In the genomic region with DNA sequence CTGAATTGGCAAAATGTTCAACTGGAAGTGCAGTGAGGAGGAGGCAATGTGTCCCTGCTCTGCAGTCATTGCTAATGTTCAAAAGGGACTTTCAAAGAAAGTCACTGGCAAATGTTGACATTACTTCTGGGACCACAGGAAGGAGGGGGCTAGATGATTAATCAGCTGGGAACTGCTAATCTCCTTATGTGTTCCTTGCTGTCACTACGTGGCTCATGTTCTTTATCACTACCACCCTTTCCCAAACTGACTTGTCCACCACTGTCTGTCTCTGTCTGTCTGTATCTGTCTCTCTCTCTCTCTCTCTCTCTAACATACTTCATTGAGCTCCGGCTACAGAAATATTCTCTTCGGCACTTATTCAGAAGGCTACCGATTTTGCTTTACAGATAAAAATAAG, we compare ENCODE assay signal across 23 cellular contexts.
DNase-seq lines count a peak whose midpoint lies in the region; ATAC-seq lines count a peak whose summit lies in the region.
"Had no signal": no experiment of that assay in that cellular context is flagged by ENCODE, and none has a peak within 500 bp of the region (broad histone marks: within the 10 kb centered on the region; RNA-seq: fewer than 3 reads in every experiment).

No MANE protein-coding gene starts in this region.

- H3K27ac Mint-ChIP-seq in activated T-cell treated with anti-CD3 and anti-CD28 coated beads, Interleukin-2, amount 50 U/mL, for 72 hours = peak overlapping the region; percentile 77
- H3K27ac Mint-ChIP-seq in activated T-helper 2 cell treated with anti-CD3 and anti-CD28 coated beads, Interferon-gamma antibody, Interleukin-2, Interleukin-4, amounts not matched to agents 10 μg/mL and 5 μg/mL and 100 μg/mL, durations not matched to agents 14 hours and 24 hours and 36 hours = peak overlapping the region; percentile 36
- peak overlapping the region; percentile 58 for H3K27ac Mint-ChIP-seq in stimulated activated effector memory CD8-positive, alpha-beta T cell treated with anti-CD3 and anti-CD28 coated beads, Interleukin-12 subunit alpha, Interleukin-12 subunit beta, amount 100 ng/mL, for 72 hours
- H3K27ac Mint-ChIP-seq: CD4-positive, CD25-positive, alpha-beta regulatory T cell; naive thymus-derived CD4-positive, alpha-beta T cell had no signal

- H3K36me3 Mint-ChIP-seq in activated T-cell treated with anti-CD3 and anti-CD28 coated beads, Interleukin-2, amount 50 U/mL, for 72 hours (ENCODE audit: insufficient read depth in 2 of 2) = peaks cover 0 to under 1% of the 10 kb centered on the region in 2 donors
- no peaks in the 10 kb centered on the region for H3K36me3 Mint-ChIP-seq in activated T-helper 2 cell treated with anti-CD3 and anti-CD28 coated beads, Interferon-gamma antibody, Interleukin-2, Interleukin-4, amounts not matched to agents 10 μg/mL and 5 μg/mL and 100 μg/mL, durations not matched to agents 14 hours and 24 hours and 36 hours (ENCODE audit: low read depth)
- no peaks in the 10 kb centered on the region for H3K36me3 Mint-ChIP-seq in stimulated activated effector memory CD8-positive, alpha-beta T cell treated with anti-CD3 and anti-CD28 coated beads, Interleukin-12 subunit alpha, Interleukin-12 subunit beta, amount 100 ng/mL, for 72 hours
- H3K36me3 Mint-ChIP-seq: CD4-positive, CD25-positive, alpha-beta regulatory T cell had no signal

- DNase-seq in activated T-cell treated with anti-CD3 and anti-CD28 coated beads, Interleukin-2, amount 50 U/mL, for 72 hours = peak; percentile 4 to 12
- DNase-seq in activated T-cell treated with anti-CD3 and anti-CD28 coated beads, Interleukin-2, amount 50 U/mL, for 48 hours = no peak
- DNase-seq in NCI-H69 (lab: John Stamatoyannopoulos, UW) (peak; percentile 49), 8988T (no peak)
- DNase-seq in activated T-helper 2 cell treated with anti-CD3 and anti-CD28 coated beads, Interferon-gamma antibody, Interleukin-2, Interleukin-4, amounts not matched to agents 10 μg/mL and 5 μg/mL and 100 μg/mL, durations not matched to agents 14 hours and 24 hours and 36 hours (ENCODE audit: low spot score) = no peak
- DNase-seq in stimulated activated effector memory CD8-positive, alpha-beta T cell treated with anti-CD3 and anti-CD28 coated beads, Interleukin-12 subunit alpha, Interleukin-12 subunit beta, amount 100 ng/mL, for 72 hours (ENCODE audit: low spot score in 2 of 2) = peak in 1 of 2 donors; percentile 51
- DNase-seq: activated effector memory CD4-positive, alpha-beta T cell treated with anti-CD3 and anti-CD28 coated beads, Interleukin-2, amount 50 U/mL, for 16 hours; adrenal gland; body of pancreas; CD4-positive, CD25-positive, alpha-beta regulatory T cell; dorsolateral prefrontal cortex; GM23248; left ventricle myocardium inferior; naive thymus-derived CD4-positive, alpha-beta T cell; NCI-H1436; NCI-H2107; NCI-H446 treated with DMSO at 0.1 percent for 48 hours; occipital lobe; SHP77 treated with DMSO at 0.1 percent for 48 hours; stimulated activated naive CD4-positive, alpha-beta T cell treated with Interleukin-2 at 50 U/mL for 16 hours; uterus had no signal

- H3K4me3 Mint-ChIP-seq in activated T-cell treated with anti-CD3 and anti-CD28 coated beads, Interleukin-2, amount 50 U/mL, for 72 hours = peak overlapping the region in 1 of 2 donors; percentile 37
- H3K4me3 Mint-ChIP-seq in activated T-helper 2 cell treated with anti-CD3 and anti-CD28 coated beads, Interferon-gamma antibody, Interleukin-2, Interleukin-4, amounts not matched to agents 10 μg/mL and 5 μg/mL and 100 μg/mL, durations not matched to agents 14 hours and 24 hours and 36 hours (ENCODE audit: low read depth) = no peak overlapping the region
- no peak overlapping the region for H3K4me3 Mint-ChIP-seq in stimulated activated effector memory CD8-positive, alpha-beta T cell treated with anti-CD3 and anti-CD28 coated beads, Interleukin-12 subunit alpha, Interleukin-12 subunit beta, amount 100 ng/mL, for 72 hours
- H3K4me3 Mint-ChIP-seq: naive thymus-derived CD4-positive, alpha-beta T cell had no signal

- H3K4me1 Mint-ChIP-seq in activated T-cell treated with anti-CD3 and anti-CD28 coated beads, Interleukin-2, amount 50 U/mL, for 72 hours (ENCODE audit: low read depth) = peaks cover 24% of the 10 kb centered on the region
- peaks cover 8% of the 10 kb centered on the region for H3K4me1 Mint-ChIP-seq in activated T-helper 2 cell treated with anti-CD3 and anti-CD28 coated beads, Interferon-gamma antibody, Interleukin-2, Interleukin-4, amounts not matched to agents 10 μg/mL and 5 μg/mL and 100 μg/mL, durations not matched to agents 14 hours and 24 hours and 36 hours (ENCODE audit: low read depth)
- peaks cover 28% of the 10 kb centered on the region for H3K4me1 Mint-ChIP-seq in stimulated activated effector memory CD8-positive, alpha-beta T cell treated with anti-CD3 and anti-CD28 coated beads, Interleukin-12 subunit alpha, Interleukin-12 subunit beta, amount 100 ng/mL, for 72 hours
- H3K4me1 Mint-ChIP-seq: CD4-positive, CD25-positive, alpha-beta regulatory T cell; naive thymus-derived CD4-positive, alpha-beta T cell had no signal

- ATAC-seq in activated T-cell treated with anti-CD3 and anti-CD28 coated beads, Interleukin-2, amount 50 U/mL, for 72 hours (replicated peaks in 1 of 2) = peak; percentile 82 to 90
- peak; percentile 93 for ATAC-seq in stimulated activated effector memory CD8-positive, alpha-beta T cell treated with anti-CD3 and anti-CD28 coated beads, Interleukin-12 subunit alpha, Interleukin-12 subunit beta, amount 100 ng/mL, for 72 hours
- no peak for ATAC-seq in HG03565 (IDR thresholded peaks at IDR 0.05; ENCODE audit: unreplicated experiment)
- ATAC-seq: body of pancreas; naive thymus-derived CD4-positive, alpha-beta T cell; Panc1 had no signal

- intact Hi-C loops in activated T-helper 2 cell treated with anti-CD3 and anti-CD28 coated beads, Interferon-gamma antibody, Interleukin-2, Interleukin-4, amounts not matched to agents 10 μg/mL and 5 μg/mL and 100 μg/mL, durations not matched to agents 14 hours and 24 hours and 36 hours (cut with micrococcal nuclease) = loop anchor here (1.0 kb wide), 1 partner anchor 33 kb away; no protein-coding TSS in a partner anchor

- H3K27me3 Mint-ChIP-seq in activated T-cell treated with anti-CD3 and anti-CD28 coated beads, Interleukin-2, amount 50 U/mL, for 72 hours (ENCODE audit: low read depth) = no peaks in the 10 kb centered on the region
- H3K27me3 Mint-ChIP-seq in activated T-helper 2 cell treated with anti-CD3 and anti-CD28 coated beads, Interferon-gamma antibody, Interleukin-2, Interleukin-4, amounts not matched to agents 10 μg/mL and 5 μg/mL and 100 μg/mL, durations not matched to agents 14 hours and 24 hours and 36 hours (ENCODE audit: low read depth) = no peaks in the 10 kb centered on the region

- H3K9me3 Mint-ChIP-seq in activated T-cell treated with anti-CD3 and anti-CD28 coated beads, Interleukin-2, amount 50 U/mL, for 72 hours = no peaks in the 10 kb centered on the region
- no peaks in the 10 kb centered on the region for H3K9me3 Mint-ChIP-seq in activated T-helper 2 cell treated with anti-CD3 and anti-CD28 coated beads, Interferon-gamma antibody, Interleukin-2, Interleukin-4, amounts not matched to agents 10 μg/mL and 5 μg/mL and 100 μg/mL, durations not matched to agents 14 hours and 24 hours and 36 hours
- peaks cover 3% of the 10 kb centered on the region for H3K9me3 Mint-ChIP-seq in stimulated activated effector memory CD8-positive, alpha-beta T cell treated with anti-CD3 and anti-CD28 coated beads, Interleukin-12 subunit alpha, Interleukin-12 subunit beta, amount 100 ng/mL, for 72 hours

Comparison
In these comparisons a context has a peak if more than half of its experiments do, and no peak if none do; other contexts are left out.
1. DNase-seq: peak in activated T-cell treated with anti-CD3 and anti-CD28 coated beads, Interleukin-2, amount 50 U/mL, for 72 hours (2 of 2) and NCI-H69 (single experiment); none in activated T-cell treated with anti-CD3 and anti-CD28 coated beads, Interleukin-2, amount 50 U/mL, for 48 hours (0 of 2), activated T-helper 2 cell treated with anti-CD3 and anti-CD28 coated beads, Interferon-gamma antibody, Interleukin-2, Interleukin-4, amounts not matched to agents 10 μg/mL and 5 μg/mL and 100 μg/mL, durations not matched to agents 14 hours and 24 hours and 36 hours (single experiment) and 8988T (single experiment).
2. Peak in every context shown above with its lines, with median percentiles within 50 percentile points of each other: H3K27ac Mint-ChIP-seq.